21 cellular contexts compared by ENCODE assay signal in the genomic region with DNA sequence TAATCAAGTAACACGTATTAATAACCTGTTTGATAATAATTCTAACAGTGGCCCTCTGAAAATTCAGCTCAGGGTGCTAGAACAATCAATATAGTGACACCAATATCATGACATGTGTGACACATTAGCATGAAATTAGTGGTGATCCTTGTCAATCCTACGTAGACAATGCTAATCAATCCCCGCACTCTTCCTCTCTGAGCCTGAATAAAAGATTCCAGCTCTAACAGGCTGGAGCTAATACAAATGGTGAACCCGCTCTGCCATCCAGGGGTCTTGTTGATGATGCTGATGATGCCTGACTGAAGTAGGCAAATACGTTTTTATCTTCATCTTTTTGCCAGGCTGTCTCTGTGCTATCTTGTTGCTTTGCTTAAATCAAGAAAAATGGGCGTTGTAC.
"Had no signal": no experiment of that assay in that cellular context is flagged by ENCODE, and none has a peak within 500 bp of the region (broad histone marks: within the 10 kb centered on the region; RNA-seq: fewer than 3 reads in every experiment).

No MANE protein-coding gene starts in this region.

- H3K27me3 Mint-ChIP-seq: activated CD4-positive, alpha-beta memory T cell treated with anti-CD3 and anti-CD28 coated beads, Interleukin-2, amount 10 ng/mL, durations not matched to agents 7 days and 5 days; activated naive CD8-positive, alpha-beta T cell treated with anti-CD3 and anti-CD28 coated beads, Interleukin-2, amount 50 U/mL, for 24 hours; brain; stimulated activated naive B cell treated with anti-CD40 and anti-IgM and Interleukin-4, amounts not matched to agents 10 μg/mL and 1 μg/mL and 100 μg/mL, for 72 hours had no signal

- H3K27ac ChIP-seq: upper lobe of left lung had no signal

- H3K9me3 Mint-ChIP-seq: activated naive CD8-positive, alpha-beta T cell treated with anti-CD3 and anti-CD28 coated beads, Interleukin-2, amount 50 U/mL, for 24 hours; activated T-helper 1 cell treated with anti-CD3 and anti-CD28 coated beads, Interleukin-12 subunit alpha, Interleukin-12 subunit beta, Interleukin-2, Interleukin-4 antibody, amounts not matched to agents 30 ng/mL and 10 ng/mL and 1 ng/mL, durations not matched to agents 14 hours and 24 hours and 36 hours had no signal

- DNase-seq: activated CD4-positive, alpha-beta memory T cell treated with anti-CD3 and anti-CD28 coated beads, Interleukin-2, amount 10 ng/mL, durations not matched to agents 7 days and 5 days; activated CD4-positive, alpha-beta T cell treated with anti-CD3 and anti-CD28 coated beads for 48 hours; activated gamma-delta T cell; activated naive CD4-positive, alpha-beta T cell treated with anti-CD3 and anti-CD28 coated beads, Interleukin-2, amount 50 U/mL, for 16 hours; activated naive CD8-positive, alpha-beta T cell treated with anti-CD3 and anti-CD28 coated beads, Interleukin-2, amount 50 U/mL, for 24 hours; activated T-cell treated with anti-CD3 and anti-CD28 coated beads for 4 hours; central memory CD4-positive, alpha-beta T cell; effector memory CD4-positive, alpha-beta T cell; gastrocnemius medialis; hypothalamus; mucosa of descending colon; nucleus accumbens; stimulated activated CD4-positive, alpha-beta T cell treated with anti-CD3 and anti-CD28 coated beads, Interleukin-2, amount 100 ng/mL, for 48 hours; stimulated activated CD8-positive, alpha-beta memory T cell treated with anti-CD3 and anti-CD28 coated beads, Interleukin-4, amount 100 ng/mL, for 48 hours; stimulated activated naive B cell treated with anti-CD40 and anti-IgM and Interleukin-4, amounts not matched to agents 10 μg/mL and 1 μg/mL and 100 μg/mL, for 72 hours; upper lobe of left lung had no signal

- H3K9me3 ChIP-seq: esophagus muscularis mucosa, gastrocnemius medialis, upper lobe of left lung had no signal

- H3K4me3 ChIP-seq: esophagus muscularis mucosa, gastrocnemius medialis, mucosa of descending colon, upper lobe of left lung had no signal

- ATAC-seq: activated naive CD8-positive, alpha-beta T cell treated with anti-CD3 and anti-CD28 coated beads, Interleukin-2, amount 50 U/mL, for 24 hours; mucosa of descending colon; sciatic nerve; stimulated activated naive B cell treated with anti-CD40 and anti-IgM and Interleukin-4, amounts not matched to agents 10 μg/mL and 1 μg/mL and 100 μg/mL, for 72 hours had no signal

- H3K27ac Mint-ChIP-seq: activated CD4-positive, alpha-beta memory T cell treated with anti-CD3 and anti-CD28 coated beads, Interleukin-2, amount 10 ng/mL, durations not matched to agents 7 days and 5 days; activated naive CD8-positive, alpha-beta T cell treated with anti-CD3 and anti-CD28 coated beads, Interleukin-2, amount 50 U/mL, for 24 hours; activated T-helper 1 cell treated with anti-CD3 and anti-CD28 coated beads, Interleukin-12 subunit alpha, Interleukin-12 subunit beta, Interleukin-2, Interleukin-4 antibody, amounts not matched to agents 30 ng/mL and 10 ng/mL and 1 ng/mL, durations not matched to agents 14 hours and 24 hours and 36 hours; stimulated activated naive B cell treated with anti-CD40 and anti-IgM and Interleukin-4, amounts not matched to agents 10 μg/mL and 1 μg/mL and 100 μg/mL, for 72 hours had no signal

- H3K4me1 ChIP-seq: upper lobe of left lung had no signal

- H3K4me3 Mint-ChIP-seq: activated CD4-positive, alpha-beta memory T cell treated with anti-CD3 and anti-CD28 coated beads, Interleukin-2, amount 10 ng/mL, durations not matched to agents 7 days and 5 days; activated naive CD8-positive, alpha-beta T cell treated with anti-CD3 and anti-CD28 coated beads, Interleukin-2, amount 50 U/mL, for 24 hours; activated T-helper 1 cell treated with anti-CD3 and anti-CD28 coated beads, Interleukin-12 subunit alpha, Interleukin-12 subunit beta, Interleukin-2, Interleukin-4 antibody, amounts not matched to agents 30 ng/mL and 10 ng/mL and 1 ng/mL, durations not matched to agents 14 hours and 24 hours and 36 hours; brain; stimulated activated naive B cell treated with anti-CD40 and anti-IgM and Interleukin-4, amounts not matched to agents 10 μg/mL and 1 μg/mL and 100 μg/mL, for 72 hours had no signal

- FAIRE-seq: colon had no signal

- H3K4me1 Mint-ChIP-seq: activated CD4-positive, alpha-beta memory T cell treated with anti-CD3 and anti-CD28 coated beads, Interleukin-2, amount 10 ng/mL, durations not matched to agents 7 days and 5 days; activated naive CD8-positive, alpha-beta T cell treated with anti-CD3 and anti-CD28 coated beads, Interleukin-2, amount 50 U/mL, for 24 hours; stimulated activated naive B cell treated with anti-CD40 and anti-IgM and Interleukin-4, amounts not matched to agents 10 μg/mL and 1 μg/mL and 100 μg/mL, for 72 hours had no signal

- H3K36me3 ChIP-seq: esophagus muscularis mucosa, gastrocnemius medialis, upper lobe of left lung had no signal

- H3K27me3 ChIP-seq: esophagus muscularis mucosa, gastrocnemius medialis, upper lobe of left lung had no signal

- H3K36me3 Mint-ChIP-seq: stimulated activated naive B cell treated with anti-CD40 and anti-IgM and Interleukin-4, amounts not matched to agents 10 μg/mL and 1 μg/mL and 100 μg/mL, for 72 hours had no signal
